Comparison of ENCODE assay signal across 8 cellular contexts in genomic region chr1:145997156-145998023, GRCh38.
DNase-seq lines count a peak whose midpoint lies in the region; ATAC-seq, FAIRE-seq and TF ChIP-seq lines count a peak whose summit lies in the region.

No MANE protein-coding gene starts in this region.

- peak overlapping the region; percentile 95 for H3K9ac ChIP-seq in adipocyte (ENCODE audit: low read length)

- no peaks in the 10 kb centered on the region for H3K27me3 ChIP-seq in adipocyte (replicated peaks; ENCODE audit: control insufficient read depth, insufficient read depth, low read length)

- no peak for DNase-seq in GM18507 (ENCODE audit: extremely low spot score, insufficient read length, low read depth)
- peak; percentile 48 for DNase-seq in adipocyte (ENCODE audit: low read depth)
- DNase-seq in stimulated activated CD4-positive, alpha-beta T cell treated with anti-CD3 and anti-CD28 coated beads, Interleukin-1b, Interleukin-23, amount 100 ng/mL, for 1 hour (ENCODE audit: low read depth in 2 of 2) = peak; percentile 24 to 28
- DNase-seq in NCI-H1105 (lab: John Stamatoyannopoulos, UW) = no peak
- DNase-seq in epidermal melanocyte (ENCODE audit: insufficient read length, low spot score) = no peak

- H3K9me3 ChIP-seq in adipocyte (ENCODE audit: control insufficient read depth, low read length) = no peaks in the 10 kb centered on the region
- no peaks in the 10 kb centered on the region for H3K9me3 ChIP-seq in iPS-18c (ENCODE audit: control insufficient read depth, insufficient read depth, low read length)

- FAIRE-seq in GM18507 (lab: Jason Lieb, UNC) = peak; percentile 24

- H3K4me3 ChIP-seq in adipocyte (ENCODE audit: low read length) (peak overlapping the region; percentile 89), iPS-18c (ENCODE audit: insufficient read depth, low read depth, low read length) (peak overlapping the region; percentile 56; the same call in 1 of the 2 replicates)

- H3K36me3 ChIP-seq in adipocyte (ENCODE audit: control insufficient read depth, insufficient read depth, low read length, severe bottlenecking) = peaks cover 29% of the 10 kb centered on the region

- ATAC-seq in HG03025 (IDR thresholded peaks at IDR 0.05; ENCODE audit: low FRiP score, unreplicated experiment) = peak; percentile 25

- TF ChIP-seq POLR2A in Raji (IDR thresholded peaks at IDR 0.05; ENCODE audit: insufficient read depth, low read depth, low read length) = peak; percentile 72

- H3K4me1 ChIP-seq in adipocyte (ENCODE audit: control insufficient read depth, insufficient read depth, low read length) = peaks cover 59% of the 10 kb centered on the region

Comparison
In these comparisons a context has a peak if more than half of its experiments do, and no peak if none do; other contexts are left out.
1. DNase-seq: peak in adipocyte (single experiment) and stimulated activated CD4-positive, alpha-beta T cell treated with anti-CD3 and anti-CD28 coated beads, Interleukin-1b, Interleukin-23, amount 100 ng/mL, for 1 hour (2 of 2); none in GM18507 (single experiment), NCI-H1105 (single experiment) and epidermal melanocyte (single experiment).